ENCODE assay signal across 1 cellular context in genomic region chr3:171427771-171428320, GRCh38.
TF ChIP-seq lines count a peak whose summit lies in the region.

No MANE protein-coding gene starts in this region.

TF ChIP-seq in H1, 55 proteins besides CTCF, POLR2A, EP300 and RAD21:
- TF ChIP-seq BACH1 (IDR thresholded peaks at IDR 0.05; ENCODE audit: low read length), result no peak
- TF ChIP-seq CHD7 (IDR thresholded peaks at IDR 0.05; ENCODE audit: insufficient replicate concordance, low read length), result no peak
- TF ChIP-seq ATF3 (IDR thresholded peaks at IDR 0.05; ENCODE audit: insufficient read depth, low read depth, low read length), result no peak
- no peak for TF ChIP-seq SP2 (IDR thresholded peaks at IDR 0.05; ENCODE audit: low read length)
- TF ChIP-seq USF2 (IDR thresholded peaks at IDR 0.05; ENCODE audit: low read length), result no peak
